ENCODE assay signal across 9 cellular contexts in genomic region chr1:156815851-156816536, GRCh38. TPM values are rescaled to one million over a fixed set of nuclear protein-coding genes. Genes with fewer than 3 reads are reported as not detected.
DNase-seq lines count a peak whose midpoint lies in the region; ATAC-seq and TF ChIP-seq lines count a peak whose summit lies in the region.
"Had no signal": no experiment of that assay in that cellular context is flagged by ENCODE, and none has a peak within 500 bp of the region (broad histone marks: within the 10 kb centered on the region; RNA-seq: fewer than 3 reads in every experiment).

No MANE protein-coding gene starts in this region.

- DNase-seq in CD4-positive, CD25-positive, alpha-beta regulatory T cell = peak in 2 of 3 donors; percentile 19 to 23
- DNase-seq in OCI-LY7 (ENCODE audit: low spot score) = no peak
- no peak for DNase-seq in colonic mucosa
- DNase-seq in nephron progenitor cell = no peak
- no peak for DNase-seq in H9
- DNase-seq in NCI-H1048 (lab: John Stamatoyannopoulos, UW) = no peak
- no peak for DNase-seq in DMS153 (lab: John Stamatoyannopoulos, UW)
- DNase-seq: cerebellar nuclear complex had no signal

- peak overlapping the region; percentile 98 to 100 (median 100) for H3K27ac Mint-ChIP-seq in CD4-positive, CD25-positive, alpha-beta regulatory T cell
- H3K27ac Mint-ChIP-seq in nephron progenitor cell (peak overlapping the region; percentile 46), H9 (no peak overlapping the region)

- H3K4me3 Mint-ChIP-seq in CD4-positive, CD25-positive, alpha-beta regulatory T cell = peak overlapping the region; percentile 92 to 94 (median 94)
- no peak overlapping the region for H3K4me3 Mint-ChIP-seq in nephron progenitor cell
- H3K4me3 Mint-ChIP-seq in H9 = no peak overlapping the region

- H3K79me2 ChIP-seq in OCI-LY7 (ENCODE audit: insufficient read depth, low read depth, low read length) (no peaks in the 10 kb centered on the region), H9 (ENCODE audit: insufficient read depth, low read length) (no peaks in the 10 kb centered on the region)

- no peaks in the 10 kb centered on the region for H3K9me2 ChIP-seq in OCI-LY7 (ENCODE audit: insufficient read depth, low read length)

- H3K4me1 ChIP-seq in CD4-positive, CD25-positive, alpha-beta regulatory T cell (ENCODE audit: control insufficient read depth, insufficient read depth, low read length, poor library complexity, severe bottlenecking) = peaks cover 61% of the 10 kb centered on the region
- peaks cover 27% of the 10 kb centered on the region for H3K4me1 ChIP-seq in OCI-LY7 (ENCODE audit: insufficient read depth, low read length, poor library complexity, severe bottlenecking)
- peaks cover 6% of the 10 kb centered on the region for H3K4me1 ChIP-seq in colonic mucosa
- H3K4me1 ChIP-seq in H9 (ENCODE audit: insufficient read depth, low read length) = no peaks in the 10 kb centered on the region

- BruUV-seq in OCI-LY7 (replicated peaks; lab: Mats Ljungman, UMichigan) = no TSS peak

- no peak overlapping the region for H3K4ac ChIP-seq in H9 (ENCODE audit: low read depth, low read length)

- no peak overlapping the region for H3K18ac ChIP-seq in H9 (ENCODE audit: insufficient read length, low read depth, low read length)

- no peak overlapping the region for H3T11ph ChIP-seq in H9 (ENCODE audit: low read length)

- TF ChIP-seq CTCF in OCI-LY7 (conservative IDR thresholded peaks at IDR 0.05; ENCODE audit: low read length) (no peak), colonic mucosa (IDR thresholded peaks at IDR 0.05) (no peak), nephron progenitor cell (IDR thresholded peaks at IDR 0.05) (no peak), H9 (conservative IDR thresholded peaks at IDR 0.05) (no peak)

- no peak overlapping the region for H4K8ac ChIP-seq in H9 (replicated peaks; ENCODE audit: insufficient read length, low read depth, low read length)

- H2BK12ac ChIP-seq in H9 (ENCODE audit: insufficient read length, low read depth, low read length) = no peak overlapping the region

- no peak overlapping the region for H4K5ac ChIP-seq in H9 (ENCODE audit: insufficient read length, low read depth, low read length)

- H3K14ac ChIP-seq in H9 (ENCODE audit: insufficient read depth, low read length) = no peak overlapping the region

- no peaks in the 10 kb centered on the region for H3K9me3 Mint-ChIP-seq in CD4-positive, CD25-positive, alpha-beta regulatory T cell
- peaks cover 11% of the 10 kb centered on the region for H3K9me3 Mint-ChIP-seq in nephron progenitor cell
- no peaks in the 10 kb centered on the region; a peak in 2 of 5 replicates for H3K9me3 Mint-ChIP-seq in H9

- no peaks in the 10 kb centered on the region for H3K79me1 ChIP-seq in H9 (ENCODE audit: insufficient read depth, low read depth, low read length, poor library complexity, severe bottlenecking)

- H2BK5ac ChIP-seq in H9 (ENCODE audit: insufficient read length, low read length) = no peak overlapping the region

- H3K9ac ChIP-seq in colonic mucosa (ENCODE audit: low read depth in 2 of 2, low read length in 2 of 2) (peak overlapping the region; percentile 31 to 54), H9 (ENCODE audit: extremely low read depth, insufficient read length, low read length) (no peak overlapping the region)

- H2AFZ ChIP-seq in OCI-LY7 (ENCODE audit: low read length) (peak overlapping the region; percentile 76; the same call in 1 of the 2 replicates), H9 (ENCODE audit: low read length) (no peak overlapping the region)

- peaks cover 15% of the 10 kb centered on the region for H3K36me3 ChIP-seq in CD4-positive, CD25-positive, alpha-beta regulatory T cell (ENCODE audit: control insufficient read depth, insufficient read depth, low read length)
- H3K36me3 ChIP-seq in OCI-LY7 (ENCODE audit: insufficient read depth, low read length) = no peaks in the 10 kb centered on the region
- no peaks in the 10 kb centered on the region for H3K36me3 ChIP-seq in colonic mucosa

- no peaks in the 10 kb centered on the region for H3K27me3 ChIP-seq in CD4-positive, CD25-positive, alpha-beta regulatory T cell (ENCODE audit: control insufficient read depth, insufficient read depth, low read length)
- H3K27me3 ChIP-seq in colonic mucosa (no peaks in the 10 kb centered on the region), H9 (ENCODE audit: insufficient read depth, low read length) (peaks cover 11% of the 10 kb centered on the region; the same call in 1 of the 2 replicates)

- peak overlapping the region; percentile 99 for H3K27ac ChIP-seq in CD4-positive, CD25-positive, alpha-beta regulatory T cell (ENCODE audit: insufficient read depth, low read length, poor library complexity, severe bottlenecking)
- H3K27ac ChIP-seq in OCI-LY7 (ENCODE audit: low read depth, low read length, poor library complexity, severe bottlenecking) (no peak overlapping the region), colonic mucosa (peak overlapping the region; percentile 46), H9 (ENCODE audit: insufficient read length, low read depth, low read length) (no peak overlapping the region)

- H4K91ac ChIP-seq in H9 (ENCODE audit: insufficient read length, low read depth, low read length) = no peak overlapping the region

- H3K4me1 Mint-ChIP-seq in CD4-positive, CD25-positive, alpha-beta regulatory T cell = peaks cover 16 to 67% (median 34%) of the 10 kb centered on the region in 4 donors
- H3K4me1 Mint-ChIP-seq in nephron progenitor cell (peaks cover 55% of the 10 kb centered on the region), H9 (peaks cover 19 to 32% of the 10 kb centered on the region in 2 experiments)

- H3K4me3 ChIP-seq in CD4-positive, CD25-positive, alpha-beta regulatory T cell (ENCODE audit: low read depth, low read length) = peak overlapping the region; percentile 85
- H3K4me3 ChIP-seq in OCI-LY7 (ENCODE audit: low read depth, low read length, poor library complexity, severe bottlenecking) (peak overlapping the region; percentile 54), colonic mucosa (no peak overlapping the region)

- no peak overlapping the region for H2BK20ac ChIP-seq in H9 (ENCODE audit: low read depth, low read length, poor library complexity, severe bottlenecking)

- H3K23me2 ChIP-seq in H9 (ENCODE audit: insufficient read length, low read depth, low read length, poor library complexity, severe bottlenecking) = peaks cover 5% of the 10 kb centered on the region

- H3K9me3 ChIP-seq in CD4-positive, CD25-positive, alpha-beta regulatory T cell (ENCODE audit: control insufficient read depth in 2 of 2, low read length in 2 of 2) = no peaks in the 10 kb centered on the region
- H3K9me3 ChIP-seq in OCI-LY7 (ENCODE audit: low read length) (no peaks in the 10 kb centered on the region), colonic mucosa (no peaks in the 10 kb centered on the region), H9 (ENCODE audit: control insufficient read depth, low read depth, low read length) (no peaks in the 10 kb centered on the region)

- CTCF ChIA-PET in OCI-LY7 (lab: Charles Lee; ENCODE audit: unreplicated experiment) = interaction anchor here (0.6 kb wide), 1 partner anchor 108 kb away, joined by 3 read pairs; no protein-coding TSS in a partner anchor

- peaks cover 8% of the 10 kb centered on the region for H3K27me3 Mint-ChIP-seq in CD4-positive, CD25-positive, alpha-beta regulatory T cell
- H3K27me3 Mint-ChIP-seq in nephron progenitor cell (ENCODE audit: low read depth, poor library complexity) (peaks cover 49% of the 10 kb centered on the region), H9 (ENCODE audit: low read depth) (peaks cover 81% of the 10 kb centered on the region)

- H3K36me3 Mint-ChIP-seq in CD4-positive, CD25-positive, alpha-beta regulatory T cell = peaks cover 22% of the 10 kb centered on the region
- peaks cover 4% of the 10 kb centered on the region for H3K36me3 Mint-ChIP-seq in nephron progenitor cell (ENCODE audit: low read depth)
- peaks cover 2 to 7% (median 4%) of the 10 kb centered on the region in 3 experiments; a peak in 3 of 7 replicates for H3K36me3 Mint-ChIP-seq in H9 (ENCODE audit: insufficient read depth in 1 of 3, low read depth in 3 of 3)

- no peak overlapping the region for H3K56ac ChIP-seq in H9 (ENCODE audit: insufficient read length, low read depth, low read length)

- intact Hi-C loops in OCI-LY7 (cut with micrococcal nuclease; ENCODE audit: unreplicated experiment) = no loop called here
- intact Hi-C loops in colonic mucosa (cut with DNase I) = no loop called here

- H3K4me2 ChIP-seq in OCI-LY7 (ENCODE audit: low read length) = peak overlapping the region; percentile 64
- no peak overlapping the region for H3K4me2 ChIP-seq in H9 (ENCODE audit: insufficient read depth, insufficient read length, low read length)

- no peak overlapping the region for H2BK120ac ChIP-seq in H9 (ENCODE audit: low read depth, low read length, poor library complexity, severe bottlenecking)

- no peak overlapping the region for H3K23ac ChIP-seq in H9 (ENCODE audit: insufficient read length, low read depth, low read length)

- H2BK15ac ChIP-seq in H9 (ENCODE audit: low read depth, low read length) = no peak overlapping the region

- no peaks in the 10 kb centered on the region for H4K20me1 ChIP-seq in OCI-LY7 (ENCODE audit: insufficient read depth, low read length)
- no peaks in the 10 kb centered on the region for H4K20me1 ChIP-seq in H9 (ENCODE audit: control insufficient read depth, insufficient read depth, insufficient read length)

- WGBS in H9 (ENCODE audit: extremely low coverage, insufficient read length, low lambda C conversion rate) = no CpG with 5 or more reads among the region's 13 CpGs

- no peak for ATAC-seq in CD4-positive, CD25-positive, alpha-beta regulatory T cell (ENCODE audit: low read depth in 2 of 2)
- ATAC-seq in HG02642 (IDR thresholded peaks at IDR 0.05; ENCODE audit: poor library complexity, unreplicated experiment) = no peak

- POLR2A ChIA-PET in OCI-LY7 (lab: Charles Lee) = no interaction called here

- no peak overlapping the region for H2AK5ac ChIP-seq in H9 (ENCODE audit: insufficient read length, low read length)

RNA-seq across cellular contexts. Expression of gene SH2D2A, which starts 0.7 kb away (rescaled TPM):
- total RNA-seq in CD4-positive, CD25-positive, alpha-beta regulatory T cell = 158 TPM
- 10 to 100 TPM; 27.3 to 36.4 (median 31.2) TPM for polyA plus RNA-seq in CD4-positive, CD25-positive, alpha-beta regulatory T cell
- total RNA-seq in OCI-LY7 (2014; rRNA removed; shearing (Covaris generic)) = 5.5 and 5.8 TPM in 2 replicates
- total RNA-seq in OCI-LY7 (2022) (2.1 and 2.2 TPM in 2 replicates), colonic mucosa (1 to 10 TPM; 1.9 to 3.1 TPM), H9 (2021) (2.0 and 2.5 TPM in 2 replicates)

RNA-seq across cellular contexts. Expression of gene INSRR, which starts 42.9 kb away (rescaled TPM):
- total RNA-seq in CD4-positive, CD25-positive, alpha-beta regulatory T cell = 0.07 TPM
- polyA plus RNA-seq in CD4-positive, CD25-positive, alpha-beta regulatory T cell = not detected
- not detected in 2 replicates for total RNA-seq in OCI-LY7 (2014; rRNA removed; shearing (Covaris generic))
- total RNA-seq in OCI-LY7 (2022) = not detected in 2 replicates
- not detected for total RNA-seq in colonic mucosa
- not detected in 2 replicates for total RNA-seq in H9 (2021)

RNA-seq across cellular contexts. Expression of gene NTRK1, which starts 44.7 kb away (rescaled TPM):
- 0.91 TPM for total RNA-seq in CD4-positive, CD25-positive, alpha-beta regulatory T cell
- under 1 TPM in 3 of 4 donors, not detected in 1; 0.06 to 0.44 (median 0.10) TPM for polyA plus RNA-seq in CD4-positive, CD25-positive, alpha-beta regulatory T cell
- total RNA-seq in OCI-LY7 (2014; rRNA removed; shearing (Covaris generic)) = not detected in 2 replicates
- total RNA-seq in OCI-LY7 (2022) = not detected in 2 replicates
- 1 to 10 TPM in 1 of 2 donors, under 1 TPM in 1; 0.56 to 1.1 TPM for total RNA-seq in colonic mucosa
- total RNA-seq in H9 (2021) = 0.13 and 0.24 TPM in 2 replicates

RNA-seq across cellular contexts. Expression of gene PRCC, which starts 48.7 kb away (rescaled TPM):
- total RNA-seq in CD4-positive, CD25-positive, alpha-beta regulatory T cell = 67.8 TPM
- polyA plus RNA-seq in CD4-positive, CD25-positive, alpha-beta regulatory T cell = 10 to 100 TPM; 35.5 to 43.3 (median 36.4) TPM
- total RNA-seq in OCI-LY7 (2014; rRNA removed; shearing (Covaris generic)) = 53.7 and 54.0 TPM in 2 replicates
- total RNA-seq in OCI-LY7 (2022) = 81.5 and 82.9 TPM in 2 replicates
- total RNA-seq in colonic mucosa = 10 to 100 TPM; 57.1 to 58.7 TPM
- 129 TPM in 2 replicates for total RNA-seq in H9 (2021)

Comparison
In these comparisons a context has a peak if more than half of its experiments do, and no peak if none do; other contexts are left out.
1. DNase-seq: peak in CD4-positive, CD25-positive, alpha-beta regulatory T cell (2 of 3); none in OCI-LY7 (single experiment), colonic mucosa (single experiment), nephron progenitor cell (single experiment), H9 (single experiment), NCI-H1048 (single experiment) and DMS153 (single experiment).
2. H3K27ac ChIP-seq: peak in CD4-positive, CD25-positive, alpha-beta regulatory T cell (single experiment) and colonic mucosa (single experiment); none in OCI-LY7 (single experiment) and H9 (single experiment).
3. H3K27ac Mint-ChIP-seq: peak in CD4-positive, CD25-positive, alpha-beta regulatory T cell (3 of 3) and nephron progenitor cell (single experiment); none in H9 (0 of 3).
4. H3K4me3 Mint-ChIP-seq: peak in CD4-positive, CD25-positive, alpha-beta regulatory T cell (4 of 4); none in nephron progenitor cell (single experiment) and H9 (0 of 2).
5. RNA of gene SH2D2A, which starts 0.7 kb away (total RNA-seq): 158 TPM in CD4-positive, CD25-positive, alpha-beta regulatory T cell (single experiment); 2.1 to 5.8 TPM in OCI-LY7, 1.9 to 3.1 TPM in colonic mucosa and 2.0 to 2.5 TPM in H9; every median in the first group is over 10 times any median in the second.